In the genomic region with DNA sequence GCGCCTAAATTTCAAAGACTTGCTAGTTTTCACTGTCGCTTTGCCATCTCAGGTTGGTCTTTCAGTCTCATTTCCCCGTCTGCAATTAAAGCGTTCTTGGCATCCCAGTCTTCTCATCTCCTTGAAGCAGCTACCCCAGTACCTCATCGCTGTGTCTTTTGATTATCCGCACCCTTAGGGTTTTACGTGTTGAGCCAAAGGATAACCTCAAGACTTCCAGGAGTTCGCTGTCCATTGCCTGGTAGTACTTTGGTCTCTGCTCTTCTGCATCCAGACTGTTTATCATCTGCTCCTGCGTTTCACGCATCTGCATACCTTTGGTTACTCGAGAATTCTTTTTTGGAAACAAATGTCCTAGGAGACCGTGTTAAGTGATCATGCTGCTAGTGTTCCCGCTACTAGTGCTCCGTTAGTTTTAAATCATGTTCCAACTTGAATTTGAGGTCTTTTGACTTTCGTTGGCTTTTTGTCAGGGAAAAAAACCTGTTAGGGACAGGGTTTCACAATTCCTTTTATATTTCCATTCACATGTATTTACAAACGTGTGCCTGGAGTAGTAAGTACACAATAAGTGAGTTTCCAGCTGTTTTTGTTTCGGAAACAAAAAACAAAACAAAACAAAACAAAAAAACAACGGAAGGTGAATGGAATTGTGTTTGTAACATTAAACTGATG, we compare ENCODE assay signal across 1 cellular context.
TF ChIP-seq lines count a peak whose summit lies in the region.

No MANE protein-coding gene starts in this region.

TF ChIP-seq in K562, 482 proteins besides CTCF, POLR2A, EP300 and RAD21 (continued from another document):
- TF ChIP-seq, protein P1, sequence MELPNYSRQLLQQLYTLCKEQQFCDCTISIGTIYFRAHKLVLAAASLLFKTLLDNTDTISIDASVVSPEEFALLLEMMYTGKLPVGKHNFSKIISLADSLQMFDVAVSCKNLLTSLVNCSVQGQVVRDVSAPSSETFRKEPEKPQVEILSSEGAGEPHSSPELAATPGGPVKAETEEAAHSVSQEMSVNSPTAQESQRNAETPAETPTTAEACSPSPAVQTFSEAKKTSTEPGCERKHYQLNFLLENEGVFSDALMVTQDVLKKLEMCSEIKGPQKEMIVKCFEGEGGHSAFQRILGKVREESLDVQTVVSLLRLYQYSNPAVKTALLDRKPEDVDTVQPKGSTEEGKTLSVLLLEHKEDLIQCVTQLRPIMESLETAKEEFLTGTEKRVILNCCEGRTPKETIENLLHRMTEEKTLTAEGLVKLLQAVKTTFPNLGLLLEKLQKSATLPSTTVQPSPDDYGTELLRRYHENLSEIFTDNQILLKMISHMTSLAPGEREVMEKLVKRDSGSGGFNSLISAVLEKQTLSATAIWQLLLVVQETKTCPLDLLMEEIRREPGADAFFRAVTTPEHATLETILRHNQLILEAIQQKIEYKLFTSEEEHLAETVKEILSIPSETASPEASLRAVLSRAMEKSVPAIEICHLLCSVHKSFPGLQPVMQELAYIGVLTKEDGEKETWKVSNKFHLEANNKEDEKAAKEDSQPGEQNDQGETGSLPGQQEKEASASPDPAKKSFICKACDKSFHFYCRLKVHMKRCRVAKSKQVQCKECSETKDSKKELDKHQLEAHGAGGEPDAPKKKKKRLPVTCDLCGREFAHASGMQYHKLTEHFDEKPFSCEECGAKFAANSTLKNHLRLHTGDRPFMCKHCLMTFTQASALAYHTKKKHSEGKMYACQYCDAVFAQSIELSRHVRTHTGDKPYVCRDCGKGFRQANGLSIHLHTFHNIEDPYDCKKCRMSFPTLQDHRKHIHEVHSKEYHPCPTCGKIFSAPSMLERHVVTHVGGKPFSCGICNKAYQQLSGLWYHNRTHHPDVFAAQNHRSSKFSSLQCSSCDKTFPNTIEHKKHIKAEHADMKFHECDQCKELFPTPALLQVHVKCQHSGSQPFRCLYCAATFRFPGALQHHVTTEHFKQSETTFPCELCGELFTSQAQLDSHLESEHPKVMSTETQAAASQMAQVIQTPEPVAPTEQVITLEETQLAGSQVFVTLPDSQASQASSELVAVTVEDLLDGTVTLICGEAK (IDR thresholded peaks at IDR 0.05) = peak; percentile 42; the same call in 1 of the 2 replicates
- TF ChIP-seq, protein P1 (CRISPR knock-in tag; IDR thresholded peaks at IDR 0.05) = no peak
- no peak for TF ChIP-seq ZNF41 (CRISPR knock-in tag; conservative IDR thresholded peaks at IDR 0.05)
- TF ChIP-seq, protein P2, sequence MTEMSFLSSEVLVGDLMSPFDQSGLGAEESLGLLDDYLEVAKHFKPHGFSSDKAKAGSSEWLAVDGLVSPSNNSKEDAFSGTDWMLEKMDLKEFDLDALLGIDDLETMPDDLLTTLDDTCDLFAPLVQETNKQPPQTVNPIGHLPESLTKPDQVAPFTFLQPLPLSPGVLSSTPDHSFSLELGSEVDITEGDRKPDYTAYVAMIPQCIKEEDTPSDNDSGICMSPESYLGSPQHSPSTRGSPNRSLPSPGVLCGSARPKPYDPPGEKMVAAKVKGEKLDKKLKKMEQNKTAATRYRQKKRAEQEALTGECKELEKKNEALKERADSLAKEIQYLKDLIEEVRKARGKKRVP (CRISPR knock-in tag; IDR thresholded peaks at IDR 0.05) = no peak
- TF ChIP-seq, protein P3, sequence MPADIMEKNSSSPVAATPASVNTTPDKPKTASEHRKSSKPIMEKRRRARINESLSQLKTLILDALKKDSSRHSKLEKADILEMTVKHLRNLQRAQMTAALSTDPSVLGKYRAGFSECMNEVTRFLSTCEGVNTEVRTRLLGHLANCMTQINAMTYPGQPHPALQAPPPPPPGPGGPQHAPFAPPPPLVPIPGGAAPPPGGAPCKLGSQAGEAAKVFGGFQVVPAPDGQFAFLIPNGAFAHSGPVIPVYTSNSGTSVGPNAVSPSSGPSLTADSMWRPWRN (IDR thresholded peaks at IDR 0.05; ENCODE audit: low read depth) = no peak
- TF ChIP-seq MTA3 (IDR thresholded peaks at IDR 0.05; ENCODE audit: borderline replicate concordance) = 0 out of 2 replicates have a peak, but pooled peaks have one; percentile 27
- no peak for TF ChIP-seq ZNF76 (CRISPR knock-in tag; IDR thresholded peaks at IDR 0.05; ENCODE audit: borderline replicate concordance)
- no peak for TF ChIP-seq TCF7 (IDR thresholded peaks at IDR 0.05; ENCODE audit: borderline replicate concordance)
- TF ChIP-seq CHCHD3 (CRISPR knock-in tag; IDR thresholded peaks at IDR 0.05) = no peak
- TF ChIP-seq ZEB2 (IDR thresholded peaks at IDR 0.05) = 0 out of 2 replicates have a peak, but pooled peaks have one; percentile 13
- peak; percentile 91 for TF ChIP-seq EHMT2 (IDR thresholded peaks at IDR 0.05)
- TF ChIP-seq ZNF121 (CRISPR knock-in tag; conservative IDR thresholded peaks at IDR 0.05) = no peak
- no peak for TF ChIP-seq NFE2 (IDR thresholded peaks at IDR 0.05; ENCODE audit: low read depth)
- peak; percentile 79 for TF ChIP-seq MIER1 (IDR thresholded peaks at IDR 0.05; ENCODE audit: low read depth)
- no peak for TF ChIP-seq ZNF146 (CRISPR knock-in tag; IDR thresholded peaks at IDR 0.05; ENCODE audit: unreplicated experiment)
- no peak for TF ChIP-seq CBX8 (IDR thresholded peaks at IDR 0.05; ENCODE audit: borderline replicate concordance, extremely low read depth, low read depth, low read length, poor library complexity, severe bottlenecking)
- TF ChIP-seq, protein P4, sequence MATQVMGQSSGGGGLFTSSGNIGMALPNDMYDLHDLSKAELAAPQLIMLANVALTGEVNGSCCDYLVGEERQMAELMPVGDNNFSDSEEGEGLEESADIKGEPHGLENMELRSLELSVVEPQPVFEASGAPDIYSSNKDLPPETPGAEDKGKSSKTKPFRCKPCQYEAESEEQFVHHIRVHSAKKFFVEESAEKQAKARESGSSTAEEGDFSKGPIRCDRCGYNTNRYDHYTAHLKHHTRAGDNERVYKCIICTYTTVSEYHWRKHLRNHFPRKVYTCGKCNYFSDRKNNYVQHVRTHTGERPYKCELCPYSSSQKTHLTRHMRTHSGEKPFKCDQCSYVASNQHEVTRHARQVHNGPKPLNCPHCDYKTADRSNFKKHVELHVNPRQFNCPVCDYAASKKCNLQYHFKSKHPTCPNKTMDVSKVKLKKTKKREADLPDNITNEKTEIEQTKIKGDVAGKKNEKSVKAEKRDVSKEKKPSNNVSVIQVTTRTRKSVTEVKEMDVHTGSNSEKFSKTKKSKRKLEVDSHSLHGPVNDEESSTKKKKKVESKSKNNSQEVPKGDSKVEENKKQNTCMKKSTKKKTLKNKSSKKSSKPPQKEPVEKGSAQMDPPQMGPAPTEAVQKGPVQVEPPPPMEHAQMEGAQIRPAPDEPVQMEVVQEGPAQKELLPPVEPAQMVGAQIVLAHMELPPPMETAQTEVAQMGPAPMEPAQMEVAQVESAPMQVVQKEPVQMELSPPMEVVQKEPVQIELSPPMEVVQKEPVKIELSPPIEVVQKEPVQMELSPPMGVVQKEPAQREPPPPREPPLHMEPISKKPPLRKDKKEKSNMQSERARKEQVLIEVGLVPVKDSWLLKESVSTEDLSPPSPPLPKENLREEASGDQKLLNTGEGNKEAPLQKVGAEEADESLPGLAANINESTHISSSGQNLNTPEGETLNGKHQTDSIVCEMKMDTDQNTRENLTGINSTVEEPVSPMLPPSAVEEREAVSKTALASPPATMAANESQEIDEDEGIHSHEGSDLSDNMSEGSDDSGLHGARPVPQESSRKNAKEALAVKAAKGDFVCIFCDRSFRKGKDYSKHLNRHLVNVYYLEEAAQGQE (CRISPR knock-in tag; IDR thresholded peaks at IDR 0.05; ENCODE audit: low read depth) = peak; percentile 58; the same call in 1 of the 2 replicates
- peak; percentile 76; the same call in 1 of the 2 replicates for TF ChIP-seq HDGF (IDR thresholded peaks at IDR 0.05)
- TF ChIP-seq, protein P5, sequence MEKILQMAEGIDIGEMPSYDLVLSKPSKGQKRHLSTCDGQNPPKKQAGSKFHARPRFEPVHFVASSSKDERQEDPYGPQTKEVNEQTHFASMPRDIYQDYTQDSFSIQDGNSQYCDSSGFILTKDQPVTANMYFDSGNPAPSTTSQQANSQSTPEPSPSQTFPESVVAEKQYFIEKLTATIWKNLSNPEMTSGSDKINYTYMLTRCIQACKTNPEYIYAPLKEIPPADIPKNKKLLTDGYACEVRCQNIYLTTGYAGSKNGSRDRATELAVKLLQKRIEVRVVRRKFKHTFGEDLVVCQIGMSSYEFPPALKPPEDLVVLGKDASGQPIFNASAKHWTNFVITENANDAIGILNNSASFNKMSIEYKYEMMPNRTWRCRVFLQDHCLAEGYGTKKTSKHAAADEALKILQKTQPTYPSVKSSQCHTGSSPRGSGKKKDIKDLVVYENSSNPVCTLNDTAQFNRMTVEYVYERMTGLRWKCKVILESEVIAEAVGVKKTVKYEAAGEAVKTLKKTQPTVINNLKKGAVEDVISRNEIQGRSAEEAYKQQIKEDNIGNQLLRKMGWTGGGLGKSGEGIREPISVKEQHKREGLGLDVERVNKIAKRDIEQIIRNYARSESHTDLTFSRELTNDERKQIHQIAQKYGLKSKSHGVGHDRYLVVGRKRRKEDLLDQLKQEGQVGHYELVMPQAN (IDR thresholded peaks at IDR 0.05; ENCODE audit: borderline replicate concordance) = peak; percentile 30; the same call in 1 of the 2 replicates
- TF ChIP-seq, protein P6, sequence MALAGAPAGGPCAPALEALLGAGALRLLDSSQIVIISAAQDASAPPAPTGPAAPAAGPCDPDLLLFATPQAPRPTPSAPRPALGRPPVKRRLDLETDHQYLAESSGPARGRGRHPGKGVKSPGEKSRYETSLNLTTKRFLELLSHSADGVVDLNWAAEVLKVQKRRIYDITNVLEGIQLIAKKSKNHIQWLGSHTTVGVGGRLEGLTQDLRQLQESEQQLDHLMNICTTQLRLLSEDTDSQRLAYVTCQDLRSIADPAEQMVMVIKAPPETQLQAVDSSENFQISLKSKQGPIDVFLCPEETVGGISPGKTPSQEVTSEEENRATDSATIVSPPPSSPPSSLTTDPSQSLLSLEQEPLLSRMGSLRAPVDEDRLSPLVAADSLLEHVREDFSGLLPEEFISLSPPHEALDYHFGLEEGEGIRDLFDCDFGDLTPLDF (CRISPR knock-in tag; IDR thresholded peaks at IDR 0.05) = no peak; the same call in 1 of the 2 replicates
- no peak for TF ChIP-seq MAFF (IDR thresholded peaks at IDR 0.05; ENCODE audit: low read length)
- TF ChIP-seq NFATC3 (IDR thresholded peaks at IDR 0.05) = no peak
- peak in 1 of 2 experiments; percentile 29; a peak in 1 of 4 replicates for TF ChIP-seq HDAC1 (IDR thresholded peaks at IDR 0.05)
- peak; percentile 34; the same call in 1 of the 2 replicates for TF ChIP-seq SMARCE1 (IDR thresholded peaks at IDR 0.05)
- 0 out of 2 replicates have a peak, but pooled peaks have one; percentile 17 for TF ChIP-seq SMARCA4 (IDR thresholded peaks at IDR 0.05)
